In genomic region chr10:28094121-28094520, GRCh38 we compare ENCODE assay signal across 15 cellular contexts.
DNase-seq lines count a peak whose midpoint lies in the region; FAIRE-seq and TF ChIP-seq lines count a peak whose summit lies in the region.
"Had no signal": no experiment of that assay in that cellular context is flagged by ENCODE, and none has a peak within 500 bp of the region (broad histone marks: within the 10 kb centered on the region; RNA-seq: fewer than 3 reads in every experiment).

No MANE protein-coding gene starts in this region.

- H3K27ac Mint-ChIP-seq in activated T-helper 2 cell treated with anti-CD3 and anti-CD28 coated beads, Interferon-gamma antibody, Interleukin-2, Interleukin-4, amounts not matched to agents 10 μg/mL and 5 μg/mL and 100 μg/mL, durations not matched to agents 14 hours and 24 hours and 36 hours, result no peak overlapping the region
- no peak overlapping the region for H3K27ac Mint-ChIP-seq in endothelial cell (ENCODE audit: unreplicated experiment)

- no peaks in the 10 kb centered on the region for H3K36me3 ChIP-seq in WERI-Rb-1
- H3K36me3 ChIP-seq: BLaER1 had no signal

- H3K27me3 ChIP-seq in WERI-Rb-1 (ENCODE audit: insufficient read depth, low read depth, severe bottlenecking), result no peaks in the 10 kb centered on the region
- H3K27me3 ChIP-seq: BLaER1 had no signal

- H3K4me1 Mint-ChIP-seq in activated T-helper 2 cell treated with anti-CD3 and anti-CD28 coated beads, Interferon-gamma antibody, Interleukin-2, Interleukin-4, amounts not matched to agents 10 μg/mL and 5 μg/mL and 100 μg/mL, durations not matched to agents 14 hours and 24 hours and 36 hours (ENCODE audit: low read depth), result peaks cover 3% of the 10 kb centered on the region
- no peaks in the 10 kb centered on the region for H3K4me1 Mint-ChIP-seq in endothelial cell (ENCODE audit: unreplicated experiment)
- H3K4me1 Mint-ChIP-seq: CD8-positive, alpha-beta memory T cell had no signal

- H3K27ac ChIP-seq in WERI-Rb-1, result no peak overlapping the region
- H3K27ac ChIP-seq: BLaER1 had no signal

- DNase-seq in H54 (ENCODE audit: insufficient read length, low spot score) (no peak), NCI-H524 (lab: John Stamatoyannopoulos, UW) (peak; percentile 26 to 74), WERI-Rb-1 (peak; percentile 19), retina (peak; percentile 5), endothelial cell (ENCODE audit: low spot score) (no peak), GM20000 (ENCODE audit: low spot score) (no peak)
- no peak for DNase-seq in activated T-helper 2 cell treated with anti-CD3 and anti-CD28 coated beads, Interferon-gamma antibody, Interleukin-2, Interleukin-4, amounts not matched to agents 10 μg/mL and 5 μg/mL and 100 μg/mL, durations not matched to agents 14 hours and 24 hours and 36 hours (ENCODE audit: low spot score)
- DNase-seq: 8988T; AML-193; Caco-2; CD8-positive, alpha-beta memory T cell; DND-41; GF-D8; H7 had no signal

- no peak for TF ChIP-seq CTCF in WERI-Rb-1 (IDR thresholded peaks at IDR 0.05; ENCODE audit: low read depth, low read length)
- TF ChIP-seq CTCF in endothelial cell (IDR thresholded peaks at IDR 0.05; ENCODE audit: unreplicated experiment), result no peak
- no peak for TF ChIP-seq CTCF in GM20000 (IDR thresholded peaks at IDR 0.05; ENCODE audit: extremely low read depth, missing control alignments)

- no peaks in the 10 kb centered on the region for H3K9me3 ChIP-seq in WERI-Rb-1 (ENCODE audit: severe bottlenecking)
- H3K9me3 ChIP-seq: BLaER1, Caco-2 had no signal

- H3K27me3 Mint-ChIP-seq in activated T-helper 2 cell treated with anti-CD3 and anti-CD28 coated beads, Interferon-gamma antibody, Interleukin-2, Interleukin-4, amounts not matched to agents 10 μg/mL and 5 μg/mL and 100 μg/mL, durations not matched to agents 14 hours and 24 hours and 36 hours (ENCODE audit: low read depth), result no peaks in the 10 kb centered on the region
- H3K27me3 Mint-ChIP-seq in endothelial cell (ENCODE audit: unreplicated experiment), result no peaks in the 10 kb centered on the region
- H3K27me3 Mint-ChIP-seq: CD8-positive, alpha-beta memory T cell had no signal

- no peak for TF ChIP-seq POLR2A in H54 (IDR thresholded peaks at IDR 0.05; ENCODE audit: low read depth, low read length)

- no peak overlapping the region for H3K4me3 ChIP-seq in WERI-Rb-1 (ENCODE audit: low read depth, low read length)
- H3K4me3 ChIP-seq: BLaER1 had no signal

- intact Hi-C loops in activated T-helper 2 cell treated with anti-CD3 and anti-CD28 coated beads, Interferon-gamma antibody, Interleukin-2, Interleukin-4, amounts not matched to agents 10 μg/mL and 5 μg/mL and 100 μg/mL, durations not matched to agents 14 hours and 24 hours and 36 hours (cut with micrococcal nuclease), result no loop called here

- no peak overlapping the region for H3K4me3 Mint-ChIP-seq in activated T-helper 2 cell treated with anti-CD3 and anti-CD28 coated beads, Interferon-gamma antibody, Interleukin-2, Interleukin-4, amounts not matched to agents 10 μg/mL and 5 μg/mL and 100 μg/mL, durations not matched to agents 14 hours and 24 hours and 36 hours (ENCODE audit: low read depth)
- no peak overlapping the region for H3K4me3 Mint-ChIP-seq in endothelial cell (ENCODE audit: unreplicated experiment)
- H3K4me3 Mint-ChIP-seq: CD8-positive, alpha-beta memory T cell had no signal

- FAIRE-seq in H54 (lab: Jason Lieb, UNC), result peak; percentile 64

- H3K9me3 Mint-ChIP-seq in activated T-helper 2 cell treated with anti-CD3 and anti-CD28 coated beads, Interferon-gamma antibody, Interleukin-2, Interleukin-4, amounts not matched to agents 10 μg/mL and 5 μg/mL and 100 μg/mL, durations not matched to agents 14 hours and 24 hours and 36 hours, result peaks cover 3% of the 10 kb centered on the region
- no peaks in the 10 kb centered on the region for H3K9me3 Mint-ChIP-seq in endothelial cell (ENCODE audit: unreplicated experiment)
- H3K9me3 Mint-ChIP-seq: CD8-positive, alpha-beta memory T cell had no signal

- no peaks in the 10 kb centered on the region for H3K36me3 Mint-ChIP-seq in activated T-helper 2 cell treated with anti-CD3 and anti-CD28 coated beads, Interferon-gamma antibody, Interleukin-2, Interleukin-4, amounts not matched to agents 10 μg/mL and 5 μg/mL and 100 μg/mL, durations not matched to agents 14 hours and 24 hours and 36 hours (ENCODE audit: low read depth)
- no peaks in the 10 kb centered on the region for H3K36me3 Mint-ChIP-seq in endothelial cell (ENCODE audit: low read depth, unreplicated experiment)

Comparison
In these comparisons a context has a peak if more than half of its experiments do, and no peak if none do; other contexts are left out.
1. DNase-seq: peak in NCI-H524 (2 of 2), WERI-Rb-1 (single experiment) and retina (single experiment); none in H54 (single experiment), activated T-helper 2 cell treated with anti-CD3 and anti-CD28 coated beads, Interferon-gamma antibody, Interleukin-2, Interleukin-4, amounts not matched to agents 10 μg/mL and 5 μg/mL and 100 μg/mL, durations not matched to agents 14 hours and 24 hours and 36 hours (single experiment), endothelial cell (single experiment) and GM20000 (single experiment).